ENCODE assay signal across 22 cellular contexts in genomic region chr11:76203131-76203925, GRCh38.
"Had no signal": no experiment of that assay in that cellular context is flagged by ENCODE, and none has a peak within 500 bp of the region (broad histone marks: within the 10 kb centered on the region; RNA-seq: fewer than 3 reads in every experiment).

No MANE protein-coding gene starts in this region.

- H3K27ac ChIP-seq: heart left ventricle, neutrophil, ovary, right lobe of liver, transverse colon, upper lobe of left lung, vagina had no signal

- H3K27me3 ChIP-seq: ovary, right lobe of liver, vagina had no signal

- H3K4me3 ChIP-seq: heart left ventricle, ovary, right lobe of liver, smooth muscle cell, transverse colon, upper lobe of left lung, vagina had no signal

- H3K4me2 ChIP-seq: smooth muscle cell had no signal

- H3K36me3 ChIP-seq: heart left ventricle, neutrophil, ovary, right lobe of liver, transverse colon, upper lobe of left lung, vagina had no signal

- DNase-seq: hypothalamus; immature natural killer cell; naive thymus-derived CD8-positive, alpha-beta T cell; occipital lobe; ovary; retina; right lobe of liver; stimulated activated CD4-positive, alpha-beta T cell treated with anti-CD3 and anti-CD28 coated beads, Interleukin-1b, Interleukin-23, amount 100 ng/mL, for 48 hours; stimulated activated CD4-positive, alpha-beta T cell treated with anti-CD3 and anti-CD28 coated beads, Interleukin-2, amount 100 ng/mL, for 48 hours; stimulated activated CD4-positive, alpha-beta T cell treated with anti-CD3 and anti-CD28 coated beads, Interleukin-4, amount 100 ng/mL, for 4 hours; stimulated activated CD8-positive, alpha-beta memory T cell treated with anti-CD3 and anti-CD28 coated beads, Interleukin-4, amount 100 ng/mL, for 48 hours; stimulated activated naive CD4-positive, alpha-beta T cell treated with Interleukin-2 at 50 U/mL for 16 hours; stimulated activated naive CD8-positive, alpha-beta T cell treated with anti-CD3 and anti-CD28 coated beads, Interleukin-15, amount 100 ng/mL, for 72 hours; substantia nigra; transverse colon; upper lobe of left lung had no signal

- ATAC-seq: heart left ventricle; left lobe of liver; naive thymus-derived CD8-positive, alpha-beta T cell; right lobe of liver; stimulated activated memory B cell treated with anti-CD40 and anti-IgM and Interleukin-4, amounts not matched to agents 10 μg/mL and 1 μg/mL and 100 μg/mL, for 72 hours; stimulated activated naive CD8-positive, alpha-beta T cell treated with anti-CD3 and anti-CD28 coated beads, Interleukin-15, amount 100 ng/mL, for 72 hours had no signal

- H3K9me3 ChIP-seq: heart left ventricle, neutrophil, ovary, right lobe of liver, transverse colon, upper lobe of left lung, vagina had no signal
